8 cellular contexts compared by ENCODE assay signal in the genomic region with DNA sequence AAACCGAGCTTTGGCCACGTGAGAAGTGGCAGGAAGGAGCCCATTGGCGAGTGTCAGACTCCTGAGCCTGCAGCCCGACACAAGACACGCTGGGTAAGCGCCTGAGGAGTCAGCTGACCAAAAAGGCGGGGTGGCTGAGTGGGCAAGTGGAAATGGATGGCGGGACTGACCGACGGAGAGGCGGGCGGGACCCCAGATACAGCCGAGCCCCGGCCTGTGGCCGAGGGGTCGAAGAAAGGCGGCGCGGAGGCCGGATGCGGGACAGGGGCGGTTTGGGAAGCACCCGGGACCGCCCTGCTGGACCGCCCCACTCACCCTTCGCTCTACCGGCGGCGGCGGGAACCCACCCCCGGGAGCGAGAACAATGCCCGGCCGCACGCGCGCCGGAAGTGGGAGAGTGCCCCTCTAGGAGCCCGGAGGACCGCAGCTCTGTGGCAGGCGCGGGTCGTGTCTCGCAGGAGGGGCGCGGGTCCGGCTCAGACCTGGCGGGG. TPM values are rescaled to one million over a fixed set of nuclear protein-coding genes. Genes with fewer than 3 reads are reported as not detected.
DNase-seq lines count a peak whose midpoint lies in the region; ATAC-seq and TF ChIP-seq lines count a peak whose summit lies in the region.

No MANE protein-coding gene starts in this region.

- peak overlapping the region; percentile 52 for H3K27ac ChIP-seq in neutrophil
- no peak overlapping the region for H3K27ac ChIP-seq in OCI-LY7 (ENCODE audit: low read depth, low read length, poor library complexity, severe bottlenecking)

- H3K79me2 ChIP-seq in OCI-LY7 (ENCODE audit: insufficient read depth, low read depth, low read length) = no peaks in the 10 kb centered on the region

- no peak overlapping the region for H2AFZ ChIP-seq in OCI-LY7 (ENCODE audit: low read length)

- H3K4me1 ChIP-seq in neutrophil (ENCODE audit: control insufficient read depth in 1 of 2, insufficient read depth in 1 of 2, low read depth in 1 of 2, low read length in 1 of 2) (peaks cover 19 to 20% of the 10 kb centered on the region in 2 experiments), OCI-LY7 (ENCODE audit: insufficient read depth, low read length, poor library complexity, severe bottlenecking) (peaks cover 6% of the 10 kb centered on the region)

- DNase-seq in AG10803 (ENCODE audit: low read depth) = peak; percentile 29
- peak; percentile 90 for DNase-seq in NCI-H2171 treated with DMSO at 0.1 percent for 48 hours (lab: John Stamatoyannopoulos, UW)
- peak; percentile 67 to 76 for DNase-seq in activated T-cell treated with anti-CD3 and anti-CD28 coated beads, Interleukin-2, amount 50 U/mL, for 48 hours
- DNase-seq in fibroblast of gingiva (ENCODE audit: low read depth) = peak; percentile 49
- DNase-seq in superior temporal gyrus (ENCODE audit: extremely low spot score) = peak; percentile 73
- DNase-seq in OCI-LY7 (ENCODE audit: low spot score) = no peak

- H3K4me2 ChIP-seq in OCI-LY7 (ENCODE audit: low read length) = no peak overlapping the region

- no peaks in the 10 kb centered on the region for H3K9me2 ChIP-seq in OCI-LY7 (ENCODE audit: insufficient read depth, low read length)

- no peaks in the 10 kb centered on the region for H4K20me1 ChIP-seq in OCI-LY7 (ENCODE audit: insufficient read depth, low read length)

- POLR2A ChIA-PET in OCI-LY7 (lab: Charles Lee) = interaction anchor here (0.7 kb wide), 1 partner anchor 21 kb away, joined by 3 read pairs; no protein-coding TSS in a partner anchor

- peak; percentile 44 for ATAC-seq in GM21367 (IDR thresholded peaks at IDR 0.05; ENCODE audit: unreplicated experiment)

- CTCF ChIA-PET in OCI-LY7 (lab: Charles Lee; ENCODE audit: unreplicated experiment) = no interaction called here

- intact Hi-C loops in OCI-LY7 (cut with micrococcal nuclease; ENCODE audit: unreplicated experiment) = no loop called here

- no peaks in the 10 kb centered on the region for H3K27me3 ChIP-seq in neutrophil

- no peaks in the 10 kb centered on the region for H3K9me3 ChIP-seq in neutrophil
- H3K9me3 ChIP-seq in OCI-LY7 (ENCODE audit: low read length) = no peaks in the 10 kb centered on the region

- no peaks in the 10 kb centered on the region for H3K36me3 ChIP-seq in neutrophil
- no peaks in the 10 kb centered on the region for H3K36me3 ChIP-seq in OCI-LY7 (ENCODE audit: insufficient read depth, low read length)

- BruUV-seq in OCI-LY7 (replicated peaks; lab: Mats Ljungman, UMichigan) = no TSS peak

- TF ChIP-seq CTCF in AG10803 (conservative IDR thresholded peaks at IDR 0.05; ENCODE audit: low read length) (no peak), neutrophil (IDR thresholded peaks at IDR 0.05) (no peak), OCI-LY7 (conservative IDR thresholded peaks at IDR 0.05; ENCODE audit: low read length) (no peak)

- peak overlapping the region; percentile 41 for H3K4me3 ChIP-seq in AG10803 (ENCODE audit: low read length)
- H3K4me3 ChIP-seq in neutrophil (ENCODE audit: low read depth in 1 of 2, low read length in 1 of 2) = peak overlapping the region; percentile 60 to 65
- no peak overlapping the region for H3K4me3 ChIP-seq in OCI-LY7 (ENCODE audit: low read depth, low read length, poor library complexity, severe bottlenecking)

RNA-seq across cellular contexts. Expression of gene ZSCAN30, which starts 22.8 kb away (rescaled TPM):
- total RNA-seq in OCI-LY7 (2014; rRNA removed; shearing (Covaris generic)) = 4.3 and 7.5 TPM in 2 replicates
- total RNA-seq in OCI-LY7 (2022) = 7.6 and 9.1 TPM in 2 replicates

RNA-seq across cellular contexts. Expression of gene ZNF397, which starts 26.4 kb away (rescaled TPM):
- 8.0 and 11.8 TPM in 2 replicates for total RNA-seq in OCI-LY7 (2014; rRNA removed; shearing (Covaris generic))
- total RNA-seq in OCI-LY7 (2022) = 14.9 and 15.6 TPM in 2 replicates
